Comparison of ENCODE assay signal across 2 cellular contexts in the genomic region with DNA sequence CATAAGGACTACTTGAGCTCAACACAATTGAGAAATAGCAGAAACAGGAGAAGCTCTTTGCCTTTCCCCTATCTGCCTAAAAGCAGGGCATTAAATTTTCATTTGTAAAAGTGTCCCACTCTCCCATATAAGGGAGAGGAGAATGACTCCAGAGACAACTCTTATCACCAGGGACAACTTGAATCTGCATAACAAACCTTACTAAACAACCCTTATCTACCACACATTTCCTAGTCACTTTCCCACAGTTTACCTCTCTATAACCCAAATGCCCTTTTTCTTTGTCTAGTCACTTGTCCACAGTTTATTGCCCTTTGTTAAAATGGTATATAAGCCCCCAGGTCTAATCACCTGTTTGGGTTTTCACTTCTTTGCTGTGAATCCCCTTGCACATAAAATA.
TF ChIP-seq lines count a peak whose summit lies in the region.

No MANE protein-coding gene starts in this region.

TF ChIP-seq in HEK293, 187 proteins besides CTCF, POLR2A, EP300 and RAD21 (continued from another document and continues in another):
- TF ChIP-seq SETDB1 (IDR thresholded peaks at IDR 0.05; ENCODE audit: insufficient read length, low read length) (peak; percentile 49), ZNF211 (tag by site-specific recombination; IDR thresholded peaks at IDR 0.05; ENCODE audit: low read depth) (peak; percentile 90; the same call in 1 of the 2 replicates), ZNF707 (tag by site-specific recombination; IDR thresholded peaks at IDR 0.05) (no peak), ZFP37 (tag by site-specific recombination; IDR thresholded peaks at IDR 0.05) (no peak), ZNF623 (tag by site-specific recombination; IDR thresholded peaks at IDR 0.05) (no peak), ZNF391 (tag by site-specific recombination; IDR thresholded peaks at IDR 0.05; ENCODE audit: borderline replicate concordance, low read depth) (no peak), ZNF19 (tag by site-specific recombination; IDR thresholded peaks at IDR 0.05; ENCODE audit: low read depth) (no peak)
- TF ChIP-seq, protein P1, sequence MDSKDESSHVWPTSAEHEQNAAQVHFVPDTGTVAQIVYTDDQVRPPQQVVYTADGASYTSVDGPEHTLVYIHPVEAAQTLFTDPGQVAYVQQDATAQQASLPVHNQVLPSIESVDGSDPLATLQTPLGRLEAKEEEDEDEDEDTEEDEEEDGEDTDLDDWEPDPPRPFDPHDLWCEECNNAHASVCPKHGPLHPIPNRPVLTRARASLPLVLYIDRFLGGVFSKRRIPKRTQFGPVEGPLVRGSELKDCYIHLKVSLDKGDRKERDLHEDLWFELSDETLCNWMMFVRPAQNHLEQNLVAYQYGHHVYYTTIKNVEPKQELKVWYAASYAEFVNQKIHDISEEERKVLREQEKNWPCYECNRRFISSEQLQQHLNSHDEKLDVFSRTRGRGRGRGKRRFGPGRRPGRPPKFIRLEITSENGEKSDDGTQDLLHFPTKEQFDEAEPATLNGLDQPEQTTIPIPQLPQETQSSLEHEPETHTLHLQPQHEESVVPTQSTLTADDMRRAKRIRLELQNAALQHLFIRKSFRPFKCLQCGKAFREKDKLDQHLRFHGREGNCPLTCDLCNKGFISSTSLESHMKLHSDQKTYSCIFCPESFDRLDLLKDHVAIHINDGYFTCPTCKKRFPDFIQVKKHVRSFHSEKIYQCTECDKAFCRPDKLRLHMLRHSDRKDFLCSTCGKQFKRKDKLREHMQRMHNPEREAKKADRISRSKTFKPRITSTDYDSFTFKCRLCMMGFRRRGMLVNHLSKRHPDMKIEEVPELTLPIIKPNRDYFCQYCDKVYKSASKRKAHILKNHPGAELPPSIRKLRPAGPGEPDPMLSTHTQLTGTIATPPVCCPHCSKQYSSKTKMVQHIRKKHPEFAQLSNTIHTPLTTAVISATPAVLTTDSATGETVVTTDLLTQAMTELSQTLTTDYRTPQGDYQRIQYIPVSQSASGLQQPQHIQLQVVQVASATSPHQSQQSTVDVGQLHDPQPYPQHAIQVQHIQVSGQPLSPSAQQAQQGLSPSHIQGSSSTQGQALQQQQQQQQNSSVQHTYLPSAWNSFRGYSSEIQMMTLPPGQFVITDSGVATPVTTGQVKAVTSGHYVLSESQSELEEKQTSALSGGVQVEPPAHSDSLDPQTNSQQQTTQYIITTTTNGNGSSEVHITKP (tag by site-specific recombination; IDR thresholded peaks at IDR 0.05): no peak
- TF ChIP-seq, protein P2, sequence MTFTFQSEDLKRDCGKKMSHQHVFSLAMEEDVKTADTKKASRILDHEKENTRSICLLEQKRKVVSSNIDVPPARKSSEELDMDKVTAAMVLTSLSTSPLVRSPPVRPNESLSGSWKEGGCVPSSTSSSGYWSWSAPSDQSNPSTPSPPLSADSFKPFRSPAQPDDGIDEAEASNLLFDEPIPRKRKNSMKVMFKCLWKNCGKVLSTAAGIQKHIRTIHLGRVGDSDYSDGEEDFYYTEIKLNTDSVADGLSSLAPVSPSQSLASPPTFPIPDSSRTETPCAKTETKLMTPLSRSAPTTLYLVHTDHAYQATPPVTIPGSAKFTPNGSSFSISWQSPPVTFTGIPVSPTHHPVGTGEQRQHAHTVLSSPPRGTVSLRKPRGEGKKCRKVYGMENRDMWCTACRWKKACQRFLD (tag by site-specific recombination; IDR thresholded peaks at IDR 0.05): no peak
- TF ChIP-seq, protein P3, sequence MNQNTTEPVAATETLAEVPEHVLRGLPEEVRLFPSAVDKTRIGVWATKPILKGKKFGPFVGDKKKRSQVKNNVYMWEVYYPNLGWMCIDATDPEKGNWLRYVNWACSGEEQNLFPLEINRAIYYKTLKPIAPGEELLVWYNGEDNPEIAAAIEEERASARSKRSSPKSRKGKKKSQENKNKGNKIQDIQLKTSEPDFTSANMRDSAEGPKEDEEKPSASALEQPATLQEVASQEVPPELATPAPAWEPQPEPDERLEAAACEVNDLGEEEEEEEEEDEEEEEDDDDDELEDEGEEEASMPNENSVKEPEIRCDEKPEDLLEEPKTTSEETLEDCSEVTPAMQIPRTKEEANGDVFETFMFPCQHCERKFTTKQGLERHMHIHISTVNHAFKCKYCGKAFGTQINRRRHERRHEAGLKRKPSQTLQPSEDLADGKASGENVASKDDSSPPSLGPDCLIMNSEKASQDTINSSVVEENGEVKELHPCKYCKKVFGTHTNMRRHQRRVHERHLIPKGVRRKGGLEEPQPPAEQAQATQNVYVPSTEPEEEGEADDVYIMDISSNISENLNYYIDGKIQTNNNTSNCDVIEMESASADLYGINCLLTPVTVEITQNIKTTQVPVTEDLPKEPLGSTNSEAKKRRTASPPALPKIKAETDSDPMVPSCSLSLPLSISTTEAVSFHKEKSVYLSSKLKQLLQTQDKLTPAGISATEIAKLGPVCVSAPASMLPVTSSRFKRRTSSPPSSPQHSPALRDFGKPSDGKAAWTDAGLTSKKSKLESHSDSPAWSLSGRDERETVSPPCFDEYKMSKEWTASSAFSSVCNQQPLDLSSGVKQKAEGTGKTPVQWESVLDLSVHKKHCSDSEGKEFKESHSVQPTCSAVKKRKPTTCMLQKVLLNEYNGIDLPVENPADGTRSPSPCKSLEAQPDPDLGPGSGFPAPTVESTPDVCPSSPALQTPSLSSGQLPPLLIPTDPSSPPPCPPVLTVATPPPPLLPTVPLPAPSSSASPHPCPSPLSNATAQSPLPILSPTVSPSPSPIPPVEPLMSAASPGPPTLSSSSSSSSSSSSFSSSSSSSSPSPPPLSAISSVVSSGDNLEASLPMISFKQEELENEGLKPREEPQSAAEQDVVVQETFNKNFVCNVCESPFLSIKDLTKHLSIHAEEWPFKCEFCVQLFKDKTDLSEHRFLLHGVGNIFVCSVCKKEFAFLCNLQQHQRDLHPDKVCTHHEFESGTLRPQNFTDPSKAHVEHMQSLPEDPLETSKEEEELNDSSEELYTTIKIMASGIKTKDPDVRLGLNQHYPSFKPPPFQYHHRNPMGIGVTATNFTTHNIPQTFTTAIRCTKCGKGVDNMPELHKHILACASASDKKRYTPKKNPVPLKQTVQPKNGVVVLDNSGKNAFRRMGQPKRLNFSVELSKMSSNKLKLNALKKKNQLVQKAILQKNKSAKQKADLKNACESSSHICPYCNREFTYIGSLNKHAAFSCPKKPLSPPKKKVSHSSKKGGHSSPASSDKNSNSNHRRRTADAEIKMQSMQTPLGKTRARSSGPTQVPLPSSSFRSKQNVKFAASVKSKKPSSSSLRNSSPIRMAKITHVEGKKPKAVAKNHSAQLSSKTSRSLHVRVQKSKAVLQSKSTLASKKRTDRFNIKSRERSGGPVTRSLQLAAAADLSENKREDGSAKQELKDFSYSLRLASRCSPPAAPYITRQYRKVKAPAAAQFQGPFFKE (tag by site-specific recombination; IDR thresholded peaks at IDR 0.05; ENCODE audit: borderline replicate concordance): no peak
- TF ChIP-seq, protein P4, sequence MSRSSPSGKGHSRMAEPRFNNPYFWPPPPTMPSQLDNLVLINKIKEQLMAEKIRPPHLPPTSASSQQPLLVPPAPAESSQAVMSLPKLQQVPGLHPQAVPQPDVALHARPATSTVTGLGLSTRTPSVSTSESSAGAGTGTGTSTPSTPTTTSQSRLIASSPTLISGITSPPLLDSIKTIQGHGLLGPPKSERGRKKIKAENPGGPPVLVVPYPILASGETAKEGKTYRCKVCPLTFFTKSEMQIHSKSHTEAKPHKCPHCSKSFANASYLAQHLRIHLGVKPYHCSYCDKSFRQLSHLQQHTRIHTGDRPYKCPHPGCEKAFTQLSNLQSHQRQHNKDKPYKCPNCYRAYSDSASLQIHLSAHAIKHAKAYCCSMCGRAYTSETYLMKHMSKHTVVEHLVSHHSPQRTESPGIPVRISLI (tag by site-specific recombination; IDR thresholded peaks at IDR 0.05): no peak

TF ChIP-seq in K562, 482 proteins besides CTCF, POLR2A, EP300 and RAD21 (continued from another document):
- peak in 1 of 2 experiments; percentile 76; a peak in 1 of 4 replicates for TF ChIP-seq SRF (CRISPR knock-in tag; IDR thresholded peaks at IDR 0.05)
- TF ChIP-seq FUS (optimal IDR thresholded peaks at IDR 0.05; ENCODE audit: low read depth, low read length): no peak
- TF ChIP-seq ZEB2 (IDR thresholded peaks at IDR 0.05): peak; percentile 59; the same call in 1 of the 2 replicates
- peak; percentile 43; the same call in 1 of the 2 replicates for TF ChIP-seq ZFX (CRISPR knock-in tag; IDR thresholded peaks at IDR 0.05)
- no peak for TF ChIP-seq TAF9B (IDR thresholded peaks at IDR 0.05; ENCODE audit: partially characterized antibody)
- no peak for TF ChIP-seq NR3C1 (CRISPR knock-in tag; IDR thresholded peaks at IDR 0.05)
- TF ChIP-seq NCOA6 (IDR thresholded peaks at IDR 0.05): no peak
- TF ChIP-seq ETV6 (IDR thresholded peaks at IDR 0.05; ENCODE audit: borderline replicate concordance in 1 of 2, low read depth in 2 of 2, low read length in 1 of 2): no peak
- no peak for TF ChIP-seq ETV6 (CRISPR knock-in tag; IDR thresholded peaks at IDR 0.05; ENCODE audit: borderline replicate concordance)
- TF ChIP-seq, protein P5, sequence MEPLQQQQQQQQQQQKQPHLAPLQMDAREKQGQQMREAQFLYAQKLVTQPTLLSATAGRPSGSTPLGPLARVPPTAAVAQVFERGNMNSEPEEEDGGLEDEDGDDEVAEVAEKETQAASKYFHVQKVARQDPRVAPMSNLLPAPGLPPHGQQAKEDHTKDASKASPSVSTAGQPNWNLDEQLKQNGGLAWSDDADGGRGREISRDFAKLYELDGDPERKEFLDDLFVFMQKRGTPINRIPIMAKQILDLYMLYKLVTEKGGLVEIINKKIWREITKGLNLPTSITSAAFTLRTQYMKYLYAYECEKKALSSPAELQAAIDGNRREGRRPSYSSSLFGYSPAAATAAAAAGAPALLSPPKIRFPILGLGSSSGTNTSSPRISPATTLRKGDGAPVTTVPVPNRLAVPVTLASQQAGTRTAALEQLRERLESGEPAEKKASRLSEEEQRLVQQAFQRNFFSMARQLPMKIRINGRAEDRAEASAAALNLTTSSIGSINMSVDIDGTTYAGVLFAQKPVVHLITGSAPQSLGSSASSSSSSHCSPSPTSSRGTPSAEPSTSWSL (CRISPR knock-in tag; IDR thresholded peaks at IDR 0.05; ENCODE audit: borderline replicate concordance): no peak
- peak; percentile 33; the same call in 1 of the 2 replicates for TF ChIP-seq CBFA2T2 (conservative IDR thresholded peaks at IDR 0.05)
- TF ChIP-seq ZKSCAN1 (IDR thresholded peaks at IDR 0.05; ENCODE audit: low read depth, low read length): no peak
- TF ChIP-seq ZNF76 (CRISPR knock-in tag; IDR thresholded peaks at IDR 0.05; ENCODE audit: borderline replicate concordance): no peak
- TF ChIP-seq CBFA2T3 (IDR thresholded peaks at IDR 0.05): peak; percentile 59
- peak; percentile 70 for TF ChIP-seq SOX6 (IDR thresholded peaks at IDR 0.05)
- TF ChIP-seq ARID1B (IDR thresholded peaks at IDR 0.05): peak; percentile 42
- TF ChIP-seq, protein P6, sequence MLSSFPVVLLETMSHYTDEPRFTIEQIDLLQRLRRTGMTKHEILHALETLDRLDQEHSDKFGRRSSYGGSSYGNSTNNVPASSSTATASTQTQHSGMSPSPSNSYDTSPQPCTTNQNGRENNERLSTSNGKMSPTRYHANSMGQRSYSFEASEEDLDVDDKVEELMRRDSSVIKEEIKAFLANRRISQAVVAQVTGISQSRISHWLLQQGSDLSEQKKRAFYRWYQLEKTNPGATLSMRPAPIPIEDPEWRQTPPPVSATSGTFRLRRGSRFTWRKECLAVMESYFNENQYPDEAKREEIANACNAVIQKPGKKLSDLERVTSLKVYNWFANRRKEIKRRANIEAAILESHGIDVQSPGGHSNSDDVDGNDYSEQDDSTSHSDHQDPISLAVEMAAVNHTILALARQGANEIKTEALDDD (IDR thresholded peaks at IDR 0.05): peak; percentile 89
- TF ChIP-seq TRIM24 (IDR thresholded peaks at IDR 0.05): 0 out of 4 replicates have a peak, but pooled peaks of 1 of the 2 experiments have one; percentile 22
- TF ChIP-seq DPF2 (IDR thresholded peaks at IDR 0.05): no peak
